In the genomic region with DNA sequence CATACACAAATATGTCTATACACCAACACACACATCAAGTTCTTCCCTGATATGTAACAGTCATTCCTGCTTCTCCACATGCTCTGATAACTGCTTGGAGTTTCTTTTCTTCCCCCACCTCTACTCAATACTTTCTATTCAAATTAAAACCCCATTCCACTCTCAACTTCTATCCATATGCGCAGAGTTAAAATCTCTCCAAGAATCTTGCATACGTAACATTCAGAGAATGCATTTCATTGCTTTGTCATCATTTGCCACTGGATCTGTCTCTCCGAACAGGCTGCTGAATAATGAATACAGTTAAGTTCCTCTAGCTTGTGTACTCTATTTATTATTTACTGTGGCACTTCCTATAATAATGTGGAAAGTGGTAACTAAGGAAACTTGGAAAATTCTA, we compare ENCODE assay signal across 25 cellular contexts.
DNase-seq lines count a peak whose midpoint lies in the region; FAIRE-seq and TF ChIP-seq lines count a peak whose summit lies in the region.
"Had no signal": no experiment of that assay in that cellular context is flagged by ENCODE, and none has a peak within 500 bp of the region (broad histone marks: within the 10 kb centered on the region; RNA-seq: fewer than 3 reads in every experiment).

No MANE protein-coding gene starts in this region.

- no peak overlapping the region for H4K5ac ChIP-seq in mesendoderm (ENCODE audit: low read length)

- H3K4me1 Mint-ChIP-seq in HFFc6 (ENCODE audit: low read depth): peaks cover 94% of the 10 kb centered on the region
- H3K4me1 Mint-ChIP-seq in astrocyte (ENCODE audit: low read depth, unreplicated experiment): peaks cover 42% of the 10 kb centered on the region
- H3K4me1 Mint-ChIP-seq: activated naive CD8-positive, alpha-beta T cell treated with anti-CD3 and anti-CD28 coated beads for 36 hours; natural killer cell had no signal

- H2AFZ ChIP-seq in astrocyte (ENCODE audit: low read depth, low read length): no peak overlapping the region

- H3K36me3 ChIP-seq in astrocyte (ENCODE audit: insufficient read depth, low read length) (no peaks in the 10 kb centered on the region), mesendoderm (ENCODE audit: control insufficient read depth, insufficient read depth, low read length) (no peaks in the 10 kb centered on the region)
- H3K36me3 ChIP-seq: BLaER1, transverse colon had no signal

- no peak overlapping the region for H3K4ac ChIP-seq in mesendoderm (ENCODE audit: low read depth, low read length)

- H3K27ac Mint-ChIP-seq in HFFc6 (peak overlapping the region; percentile 78), astrocyte (ENCODE audit: unreplicated experiment) (no peak overlapping the region)
- H3K27ac Mint-ChIP-seq: activated CD8-positive, alpha-beta T cell treated with anti-CD3 and anti-CD28 coated beads, Interleukin-2, amount 10 ng/mL, durations not matched to agents 7 days and 5 days; activated naive CD8-positive, alpha-beta T cell treated with anti-CD3 and anti-CD28 coated beads for 36 hours; natural killer cell had no signal

- H3K27me3 ChIP-seq in astrocyte (ENCODE audit: insufficient read depth, low read length) (no peaks in the 10 kb centered on the region), mesendoderm (ENCODE audit: insufficient read depth, low read length, poor library complexity) (no peaks in the 10 kb centered on the region)
- H3K27me3 ChIP-seq: BLaER1, dorsolateral prefrontal cortex, transverse colon had no signal

- H3K36me3 Mint-ChIP-seq in HFFc6 (ENCODE audit: low read depth) (no peaks in the 10 kb centered on the region), astrocyte (ENCODE audit: low read depth, unreplicated experiment) (no peaks in the 10 kb centered on the region)
- H3K36me3 Mint-ChIP-seq: activated naive CD8-positive, alpha-beta T cell treated with anti-CD3 and anti-CD28 coated beads for 36 hours; natural killer cell had no signal

- H3K9ac ChIP-seq in astrocyte (ENCODE audit: low read length) (no peak overlapping the region), mesendoderm (ENCODE audit: low read length) (no peak overlapping the region)
- H3K9ac ChIP-seq: BLaER1 had no signal

- H3K79me1 ChIP-seq in mesendoderm (ENCODE audit: low read length): no peaks in the 10 kb centered on the region

- H3K4me1 ChIP-seq in astrocyte (ENCODE audit: insufficient read depth, low read length) (peaks cover 25% of the 10 kb centered on the region), mesendoderm (ENCODE audit: control insufficient read depth, low read depth, low read length) (peaks cover 5% of the 10 kb centered on the region)
- H3K4me1 ChIP-seq: BLaER1, transverse colon had no signal

- peak overlapping the region; percentile 6 for H3K4me2 ChIP-seq in astrocyte (ENCODE audit: low read length)
- H3K4me2 ChIP-seq in mesendoderm (ENCODE audit: low read length): no peak overlapping the region
- H3K4me2 ChIP-seq: BLaER1 had no signal

- WGBS in mesendoderm (ENCODE audit: extremely low coverage, insufficient coverage, low lambda C conversion rate): 100% methylated on average over 1 of the region's 3 CpGs

- no peak for FAIRE-seq in astrocyte (lab: Jason Lieb, UNC)
- FAIRE-seq: islet of Langerhans, RCC 7860 had no signal

- peak overlapping the region; percentile 58 for H3K56ac ChIP-seq in mesendoderm (ENCODE audit: low read length)

- H2AK5ac ChIP-seq in mesendoderm (ENCODE audit: low read length): no peak overlapping the region

- H3K18ac ChIP-seq in mesendoderm (ENCODE audit: low read length): no peak overlapping the region

- H4K8ac ChIP-seq in mesendoderm (ENCODE audit: low read depth, low read length): no peak overlapping the region

- H3K27ac ChIP-seq in astrocyte (ENCODE audit: low read depth, low read length): no peak overlapping the region
- no peak overlapping the region for H3K27ac ChIP-seq in mesendoderm (ENCODE audit: low read depth, low read length)
- H3K27ac ChIP-seq: BLaER1, transverse colon had no signal

- H3K4me3 Mint-ChIP-seq in HFFc6: peak overlapping the region; percentile 56
- H3K4me3 Mint-ChIP-seq in astrocyte (ENCODE audit: unreplicated experiment): no peak overlapping the region
- H3K4me3 Mint-ChIP-seq: activated CD8-positive, alpha-beta T cell treated with anti-CD3 and anti-CD28 coated beads, Interleukin-2, amount 10 ng/mL, durations not matched to agents 7 days and 5 days; activated naive CD8-positive, alpha-beta T cell treated with anti-CD3 and anti-CD28 coated beads for 36 hours; natural killer cell had no signal

- no peaks in the 10 kb centered on the region for H3K27me3 Mint-ChIP-seq in HFFc6 (ENCODE audit: insufficient read depth)
- no peaks in the 10 kb centered on the region for H3K27me3 Mint-ChIP-seq in astrocyte (ENCODE audit: low read depth, unreplicated experiment)
- H3K27me3 Mint-ChIP-seq: activated naive CD8-positive, alpha-beta T cell treated with anti-CD3 and anti-CD28 coated beads for 36 hours had no signal

- no peak overlapping the region for H3K4me3 ChIP-seq in AG10803 (ENCODE audit: low read length)
- H3K4me3 ChIP-seq in astrocyte (ENCODE audit: insufficient read depth, low read depth, low read length): no peak overlapping the region
- no peak overlapping the region for H3K4me3 ChIP-seq in mesendoderm (ENCODE audit: low read length)
- H3K4me3 ChIP-seq: BLaER1, dorsolateral prefrontal cortex, transverse colon had no signal

- H3K79me2 ChIP-seq in astrocyte (ENCODE audit: insufficient read depth, low read length): no peaks in the 10 kb centered on the region
- no peaks in the 10 kb centered on the region for H3K79me2 ChIP-seq in mesendoderm (ENCODE audit: control insufficient read depth, insufficient read depth, low read length)

- peak overlapping the region; percentile 56 for H3K23ac ChIP-seq in mesendoderm (ENCODE audit: low read length)

- H4K20me1 ChIP-seq in astrocyte (ENCODE audit: insufficient read depth, low read length): no peaks in the 10 kb centered on the region
- H4K20me1 ChIP-seq: BLaER1 had no signal

- no peak for TF ChIP-seq CTCF in AG10803 (conservative IDR thresholded peaks at IDR 0.05; ENCODE audit: low read length)
- TF ChIP-seq CTCF in HFFc6 (IDR thresholded peaks at IDR 0.05): no peak
- no peak for TF ChIP-seq CTCF in astrocyte (IDR thresholded peaks at IDR 0.05; ENCODE audit: insufficient read depth, low read depth, low read length)

- H3K9me3 ChIP-seq in astrocyte (ENCODE audit: insufficient read depth, low read depth, low read length): no peaks in the 10 kb centered on the region
- H3K9me3 ChIP-seq: BLaER1, transverse colon had no signal

- H2BK120ac ChIP-seq in mesendoderm (ENCODE audit: low read depth, low read length): no peak overlapping the region

- peak; percentile 33 for DNase-seq in AG10803 (ENCODE audit: low read depth)
- DNase-seq in HFFc6: peak; percentile 81
- DNase-seq in astrocyte (ENCODE audit: low read depth): no peak
- DNase-seq in mesendoderm: peak; percentile 77
- no peak for DNase-seq in HUDEP-2 (lab: John Stamatoyannopoulos, UW; ENCODE audit: unreplicated experiment in 76 of 76)
- DNase-seq in NCI-H1694 (lab: John Stamatoyannopoulos, UW): no peak
- no peak for DNase-seq in RKO (ENCODE audit: low spot score)
- DNase-seq in stimulated activated CD4-positive, alpha-beta T cell treated with anti-CD3 and anti-CD28 coated beads, Interleukin-4, amount 100 ng/mL, for 4 hours: no peak
- DNase-seq: activated CD4-positive, alpha-beta T cell treated with anti-CD3 and anti-CD28 coated beads for 1 hour; activated CD8-positive, alpha-beta T cell treated with anti-CD3 and anti-CD28 coated beads, Interleukin-2, amount 10 ng/mL, durations not matched to agents 7 days and 5 days; activated effector memory CD4-positive, alpha-beta T cell treated with Interleukin-2 at 50 U/mL for 16 hours; activated naive CD8-positive, alpha-beta T cell treated with anti-CD3 and anti-CD28 coated beads for 36 hours; activated T-cell treated with anti-CD3 and anti-CD28 coated beads for 4 hours; dorsolateral prefrontal cortex; hippocampal formation; KG1; natural killer cell; NCI-H1436 treated with DMSO at 0.1 percent for 48 hours; NCI-H524 treated with DMSO at 0.1 percent for 48 hours; occipital lobe; stimulated activated CD4-positive, alpha-beta T cell treated with anti-CD3 and anti-CD28 coated beads, Interleukin-2, amount 100 ng/mL, for 24 hours; transverse colon had no signal

- H3K9me3 Mint-ChIP-seq in HFFc6 (no peaks in the 10 kb centered on the region), astrocyte (ENCODE audit: unreplicated experiment) (no peaks in the 10 kb centered on the region)

- no peak overlapping the region for H2BK15ac ChIP-seq in mesendoderm (replicated peaks; ENCODE audit: low read depth)

- peak overlapping the region; percentile 72 for H2BK5ac ChIP-seq in mesendoderm (ENCODE audit: low read length)

Comparison
In these comparisons a context has a peak if more than half of its experiments do, and no peak if none do; other contexts are left out.
1. DNase-seq: peak in AG10803 (single experiment), HFFc6 (single experiment) and mesendoderm (single experiment); none in astrocyte (single experiment), HUDEP-2 (0 of 76), NCI-H1694 (single experiment), RKO (single experiment) and stimulated activated CD4-positive, alpha-beta T cell treated with anti-CD3 and anti-CD28 coated beads, Interleukin-4, amount 100 ng/mL, for 4 hours (0 of 2).